ENCODE assay signal across 15 cellular contexts in the genomic region with DNA sequence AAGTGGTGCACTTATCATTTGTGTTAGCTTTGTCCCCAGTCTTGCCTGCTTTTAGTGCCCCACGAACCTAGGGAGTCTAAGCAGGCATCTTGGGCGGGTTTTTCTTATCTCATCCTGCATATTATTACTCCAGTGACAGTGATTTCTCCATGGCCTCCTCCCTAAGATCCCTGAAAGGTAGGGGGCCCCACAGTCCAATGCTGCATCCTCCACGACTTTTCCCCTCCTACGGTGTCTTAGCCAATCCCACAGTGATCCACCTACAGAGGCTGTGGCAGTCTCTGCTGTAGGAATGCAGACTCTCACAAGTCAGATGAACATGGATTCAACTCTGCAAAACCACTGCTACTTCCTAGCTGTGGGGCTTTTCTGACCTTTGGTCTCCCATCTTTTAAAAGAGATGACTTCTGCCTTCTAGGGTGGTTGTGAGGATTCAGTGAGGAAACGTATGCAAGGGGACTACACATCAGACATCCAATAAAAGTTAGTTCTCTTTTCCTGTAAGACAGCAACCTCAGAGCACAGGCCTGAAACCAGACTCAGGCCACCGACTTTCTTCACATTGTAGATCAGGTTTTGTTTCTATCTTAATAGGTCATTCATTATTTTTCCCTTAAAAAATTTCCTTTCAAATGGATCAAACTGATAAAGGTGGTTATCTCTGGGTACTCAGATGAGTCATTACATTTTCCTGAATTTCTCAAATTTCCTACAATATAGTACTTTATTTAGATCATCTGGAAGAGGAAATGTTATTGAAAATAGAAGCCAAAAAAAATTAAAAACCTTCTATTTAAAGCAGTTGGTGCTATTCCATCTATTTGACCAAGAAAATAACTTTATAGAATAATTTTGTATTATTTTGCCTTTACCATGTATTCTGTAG. TPM values are rescaled to one million over a fixed set of nuclear protein-coding genes. Genes with fewer than 3 reads are reported as not detected.
DNase-seq lines count a peak whose midpoint lies in the region; ATAC-seq and TF ChIP-seq lines count a peak whose summit lies in the region.
"Had no signal": no experiment of that assay in that cellular context is flagged by ENCODE, and none has a peak within 500 bp of the region (broad histone marks: within the 10 kb centered on the region; RNA-seq: fewer than 3 reads in every experiment).

No MANE protein-coding gene starts in this region.

- H3K27ac Mint-ChIP-seq in stimulated activated naive CD8-positive, alpha-beta T cell treated with anti-CD3 and anti-CD28 coated beads, Interleukin-15, Interleukin-2, amounts not matched to agents 100 ng/mL and 50 ng/mL, for 24 hours, result peak overlapping the region; percentile 77
- H3K27ac Mint-ChIP-seq in stimulated activated naive CD8-positive, alpha-beta T cell treated with anti-CD3 and anti-CD28 coated beads, Interleukin-15, amount 100 ng/mL, for 72 hours, result peak overlapping the region in 1 of 2 donors; percentile 27
- H3K27ac Mint-ChIP-seq: brain had no signal

- no peaks in the 10 kb centered on the region for H3K9me3 Mint-ChIP-seq in stimulated activated naive CD8-positive, alpha-beta T cell treated with anti-CD3 and anti-CD28 coated beads, Interleukin-15, Interleukin-2, amounts not matched to agents 100 ng/mL and 50 ng/mL, for 24 hours
- no peaks in the 10 kb centered on the region for H3K9me3 Mint-ChIP-seq in stimulated activated naive CD8-positive, alpha-beta T cell treated with anti-CD3 and anti-CD28 coated beads, Interleukin-15, amount 100 ng/mL, for 72 hours
- H3K9me3 Mint-ChIP-seq: brain had no signal

- DNase-seq in stimulated activated naive CD8-positive, alpha-beta T cell treated with anti-CD3 and anti-CD28 coated beads, Interleukin-15, amount 100 ng/mL, for 72 hours, result no peak
- DNase-seq in NOMO-1 treated with DMSO at 0.1 percent for 48 hours (lab: John Stamatoyannopoulos, UW; ENCODE audit: unreplicated experiment) (peak; percentile 86), dermis microvascular lymphatic vessel endothelial cell (ENCODE audit: low read depth in 2 of 2) (peak; percentile 5 to 17), upper lobe of right lung (no peak), GM19238 (ENCODE audit: insufficient read length, low spot score) (no peak), NCI-H526 (lab: John Stamatoyannopoulos, UW) (no peak), coronary artery (ENCODE audit: low spot score) (no peak)
- DNase-seq: BE2C, left ventricle myocardium superior, NCI-H1930 had no signal

- H3K36me3 ChIP-seq in upper lobe of right lung, result no peaks in the 10 kb centered on the region
- H3K36me3 ChIP-seq: BE2C, right atrium auricular region had no signal

- H3K4me3 ChIP-seq in upper lobe of right lung, result no peak overlapping the region
- H3K4me3 ChIP-seq in coronary artery, result no peak overlapping the region
- H3K4me3 ChIP-seq: GM23248, right atrium auricular region had no signal

- peaks cover 60% of the 10 kb centered on the region for H3K4me1 Mint-ChIP-seq in stimulated activated naive CD8-positive, alpha-beta T cell treated with anti-CD3 and anti-CD28 coated beads, Interleukin-15, Interleukin-2, amounts not matched to agents 100 ng/mL and 50 ng/mL, for 24 hours (ENCODE audit: low read depth)
- H3K4me1 Mint-ChIP-seq in stimulated activated naive CD8-positive, alpha-beta T cell treated with anti-CD3 and anti-CD28 coated beads, Interleukin-15, amount 100 ng/mL, for 72 hours, result peaks cover 31% of the 10 kb centered on the region
- H3K4me1 Mint-ChIP-seq: brain had no signal

- no peaks in the 10 kb centered on the region for H3K36me3 Mint-ChIP-seq in stimulated activated naive CD8-positive, alpha-beta T cell treated with anti-CD3 and anti-CD28 coated beads, Interleukin-15, Interleukin-2, amounts not matched to agents 100 ng/mL and 50 ng/mL, for 24 hours (ENCODE audit: low read depth)
- H3K36me3 Mint-ChIP-seq: brain had no signal

- no peak overlapping the region for H3K4me3 Mint-ChIP-seq in stimulated activated naive CD8-positive, alpha-beta T cell treated with anti-CD3 and anti-CD28 coated beads, Interleukin-15, Interleukin-2, amounts not matched to agents 100 ng/mL and 50 ng/mL, for 24 hours
- H3K4me3 Mint-ChIP-seq in stimulated activated naive CD8-positive, alpha-beta T cell treated with anti-CD3 and anti-CD28 coated beads, Interleukin-15, amount 100 ng/mL, for 72 hours, result no peak overlapping the region
- H3K4me3 Mint-ChIP-seq: brain had no signal

- H3K4me1 ChIP-seq in upper lobe of right lung, result peaks cover 6% of the 10 kb centered on the region
- H3K4me1 ChIP-seq: BE2C had no signal

- H3K27ac ChIP-seq in upper lobe of right lung, result no peak overlapping the region
- H3K27ac ChIP-seq in coronary artery, result peak overlapping the region in 1 of 2 donors; percentile 49

- H3K27me3 Mint-ChIP-seq in stimulated activated naive CD8-positive, alpha-beta T cell treated with anti-CD3 and anti-CD28 coated beads, Interleukin-15, Interleukin-2, amounts not matched to agents 100 ng/mL and 50 ng/mL, for 24 hours, result peaks cover 24% of the 10 kb centered on the region
- H3K27me3 Mint-ChIP-seq in stimulated activated naive CD8-positive, alpha-beta T cell treated with anti-CD3 and anti-CD28 coated beads, Interleukin-15, amount 100 ng/mL, for 72 hours, result peaks cover 23% of the 10 kb centered on the region

- H3K27me3 ChIP-seq in upper lobe of right lung, result no peaks in the 10 kb centered on the region
- H3K27me3 ChIP-seq: right atrium auricular region had no signal

- ATAC-seq in stimulated activated naive CD8-positive, alpha-beta T cell treated with anti-CD3 and anti-CD28 coated beads, Interleukin-15, amount 100 ng/mL, for 72 hours, result no peak
- peak; percentile 46 for ATAC-seq in upper lobe of right lung

- no peak for TF ChIP-seq CTCF in upper lobe of right lung (IDR thresholded peaks at IDR 0.05)
- no peak for TF ChIP-seq CTCF in coronary artery (IDR thresholded peaks at IDR 0.05)

- intact Hi-C loops in upper lobe of right lung (cut with DNase I), result no loop called here

- H3K9me3 ChIP-seq in upper lobe of right lung, result no peaks in the 10 kb centered on the region
- H3K9me3 ChIP-seq: BE2C, right atrium auricular region had no signal

RNA-seq across cellular contexts. Expression of gene ILDR1, which starts 23.2 kb away (rescaled TPM):
- total RNA-seq in dermis microvascular lymphatic vessel endothelial cell (not detected in 2 replicates), upper lobe of right lung (6.9 TPM)
- total RNA-seq: activated CD8-positive, alpha-beta memory T cell treated with anti-CD3 and anti-CD28 coated beads for 36 hours; GM23248; right atrium auricular region had no signal

RNA-seq across cellular contexts. Expression of gene CD86, which starts 56.3 kb away (rescaled TPM):
- not detected in 2 replicates for total RNA-seq in dermis microvascular lymphatic vessel endothelial cell
- total RNA-seq in upper lobe of right lung, result 27.4 TPM
- total RNA-seq: GM23248 had no signal

Comparison
In these comparisons a context has a peak if more than half of its experiments do, and no peak if none do; other contexts are left out.
1. DNase-seq: peak in NOMO-1 treated with DMSO at 0.1 percent for 48 hours (single experiment) and dermis microvascular lymphatic vessel endothelial cell (2 of 2); none in stimulated activated naive CD8-positive, alpha-beta T cell treated with anti-CD3 and anti-CD28 coated beads, Interleukin-15, amount 100 ng/mL, for 72 hours (0 of 2), upper lobe of right lung (single experiment), GM19238 (single experiment), NCI-H526 (0 of 2) and coronary artery (single experiment).
2. RNA of gene CD86, which starts 56.3 kb away (total RNA-seq): 27.4 TPM in upper lobe of right lung (single experiment); not detected in dermis microvascular lymphatic vessel endothelial cell; every median in the first group is over 10 times any median in the second.